ENCODE assay signal across 18 cellular contexts in genomic region chr14:63951025-63951424, GRCh38.
A peak's percentile ranks its signal among the peaks of the same experiment; 100 is the strongest.
DNase-seq lines count a peak whose midpoint lies in the region; ATAC-seq, FAIRE-seq and TF ChIP-seq lines count a peak whose summit lies in the region.
"Had no signal": no experiment of that assay in that cellular context is flagged by ENCODE, and none has a peak within 500 bp of the region (broad histone marks: within the 10 kb centered on the region; RNA-seq: fewer than 3 reads in every experiment).

No MANE protein-coding gene starts in this region.

- H3K4me2 ChIP-seq in GM23338: no peak overlapping the region
- H3K4me2 ChIP-seq: A549 had no signal

- ATAC-seq in GM23338 (peak; percentile 78), WTC11 (peak; percentile 81), mucosa of descending colon (peak; percentile 41)
- ATAC-seq: A549, HCT116, HepG2 had no signal

- H3K36me3 Mint-ChIP-seq in GM23338 (ENCODE audit: low read depth) (peaks cover 17% of the 10 kb centered on the region; the same call in 2 of the 3 replicates), WTC11 (peaks cover 18% of the 10 kb centered on the region), progenitor cell of endocrine pancreas (ENCODE audit: insufficient read depth) (peaks cover 6% of the 10 kb centered on the region)

- FAIRE-seq in HTR-8/SVneo (lab: Jason Lieb, UNC) (peak; percentile 57), small intestine (lab: Jason Lieb, UNC) (no peak)
- FAIRE-seq: A549, G401.6, GM12891, HepG2 had no signal

- POLR2A ChIA-PET in WTC11 (lab: Charles Lee): no interaction called here

- H3K27me3 Mint-ChIP-seq in GM23338 (ENCODE audit: insufficient read depth, low read depth, poor library complexity) (peaks cover 4% of the 10 kb centered on the region), WTC11 (ENCODE audit: low read depth) (no peaks in the 10 kb centered on the region; the same call in 1 of the 2 replicates), progenitor cell of endocrine pancreas (no peaks in the 10 kb centered on the region)
- H3K27me3 Mint-ChIP-seq: CD4-positive, alpha-beta memory T cell had no signal

- H4K20me1 ChIP-seq in GM23338 (replicated peaks; ENCODE audit: insufficient read depth): no peaks in the 10 kb centered on the region; the same call in 1 of the 2 replicates

- no peak for TF ChIP-seq CTCF in GM23338 (conservative IDR thresholded peaks at IDR 0.05; ENCODE audit: low read depth in 2 of 2)
- no peak for TF ChIP-seq CTCF in WTC11 (IDR thresholded peaks at IDR 0.05)
- no peak for TF ChIP-seq CTCF in mucosa of descending colon (IDR thresholded peaks at IDR 0.05)
- TF ChIP-seq CTCF in progenitor cell of endocrine pancreas (IDR thresholded peaks at IDR 0.05; ENCODE audit: unreplicated experiment): no peak

- H3F3A ChIP-seq in GM23338 (replicated peaks; ENCODE audit: low read depth): no peaks in the 10 kb centered on the region; the same call in 1 of the 2 replicates

- H3K4me3 Mint-ChIP-seq in GM23338 (0 out of 3 replicates have a peak overlapping the region, but pooled peaks have one; percentile 14), WTC11 (peak overlapping the region; percentile 29; the same call in 1 of the 2 replicates), progenitor cell of endocrine pancreas (ENCODE audit: low read depth) (no peak overlapping the region)
- H3K4me3 Mint-ChIP-seq: CD4-positive, alpha-beta memory T cell had no signal

- H3K4me1 Mint-ChIP-seq in GM23338: peaks cover 44% of the 10 kb centered on the region
- peaks cover 56% of the 10 kb centered on the region for H3K4me1 Mint-ChIP-seq in WTC11
- H3K4me1 Mint-ChIP-seq in progenitor cell of endocrine pancreas (ENCODE audit: low read depth): no peaks in the 10 kb centered on the region

- H3K9me2 ChIP-seq in GM23338 (ENCODE audit: insufficient read depth): no peaks in the 10 kb centered on the region

- 83 to 85% (median 83%) methylated on average over 4 of the region's 4 CpGs for WGBS in small intestine, 3 donors

- H3K27ac Mint-ChIP-seq in GM23338 (peak overlapping the region; percentile 85; the same call in 1 of the 2 replicates), WTC11 (peak overlapping the region; percentile 81), progenitor cell of endocrine pancreas (no peak overlapping the region)

- H3K4me3 ChIP-seq in GM23338: no peak overlapping the region
- H3K4me3 ChIP-seq in mucosa of descending colon: no peak overlapping the region
- H3K4me3 ChIP-seq in small intestine (ENCODE audit: low read depth in 1 of 2, low read length in 2 of 2): no peak overlapping the region
- H3K4me3 ChIP-seq: A549 had no signal

- H3K4me1 ChIP-seq in GM23338 (ENCODE audit: insufficient read depth) (peaks cover 37% of the 10 kb centered on the region), mucosa of descending colon (ENCODE audit: low read depth) (peaks cover 8% of the 10 kb centered on the region), small intestine (ENCODE audit: control insufficient read depth in 2 of 2, insufficient read depth in 1 of 2, low read depth in 1 of 2, low read length in 1 of 2) (peaks cover 0 to 2% of the 10 kb centered on the region in 2 donors)
- H3K4me1 ChIP-seq: A549, BE2C had no signal

- peaks cover 3% of the 10 kb centered on the region; the same call in 1 of the 2 replicates for H3K36me3 ChIP-seq in GM23338 (ENCODE audit: insufficient read depth)
- no peaks in the 10 kb centered on the region for H3K36me3 ChIP-seq in mucosa of descending colon (ENCODE audit: low read depth)
- no peaks in the 10 kb centered on the region for H3K36me3 ChIP-seq in small intestine (ENCODE audit: control insufficient read depth in 2 of 2, insufficient read depth in 2 of 2, low read length in 2 of 2)

- H3K27ac ChIP-seq in GM23338 (ENCODE audit: low read depth) (peak overlapping the region; percentile 36; the same call in 1 of the 2 replicates), small intestine (ENCODE audit: low read depth in 1 of 2, low read length in 1 of 2) (no peak overlapping the region)
- H3K27ac ChIP-seq: A549, C4-2B, HL-60 had no signal

- H3K79me2 ChIP-seq in GM23338 (replicated peaks; ENCODE audit: insufficient read depth): no peaks in the 10 kb centered on the region

- no peaks in the 10 kb centered on the region for H3K9me3 Mint-ChIP-seq in GM23338
- H3K9me3 Mint-ChIP-seq in WTC11: no peaks in the 10 kb centered on the region
- no peaks in the 10 kb centered on the region for H3K9me3 Mint-ChIP-seq in progenitor cell of endocrine pancreas (ENCODE audit: low read depth)
- H3K9me3 Mint-ChIP-seq: CD4-positive, alpha-beta memory T cell had no signal

- CTCF ChIA-PET in WTC11 (lab: Charles Lee): interaction anchor here (1.4 kb wide), 1 partner anchor 98 kb away, joined by 3 read pairs; the partner anchor contains the start of gene SYNE2

- intact Hi-C loops in mucosa of descending colon (cut with DNase I, micrococcal nuclease): no loop called here

- no peak overlapping the region for H2AFZ ChIP-seq in GM23338

- H3K9me3 ChIP-seq in mucosa of descending colon (no peaks in the 10 kb centered on the region), small intestine (ENCODE audit: control insufficient read depth, low read depth) (no peaks in the 10 kb centered on the region)
- H3K9me3 ChIP-seq: A549, BE2C had no signal

- H3K27me3 ChIP-seq in GM23338 (ENCODE audit: insufficient read depth) (no peaks in the 10 kb centered on the region), small intestine (ENCODE audit: control insufficient read depth in 2 of 2, insufficient read depth in 2 of 2, low read length in 2 of 2) (no peaks in the 10 kb centered on the region)
- H3K27me3 ChIP-seq: BE2C had no signal

- DNase-seq in GM23338 (ENCODE audit: low spot score): peak; percentile 63
- DNase-seq in HTR-8/SVneo (ENCODE audit: insufficient read length, low spot score): no peak
- DNase-seq in WTC11 (ENCODE audit: low spot score): no peak
- DNase-seq in mucosa of descending colon: no peak
- no peak for DNase-seq in progenitor cell of endocrine pancreas (ENCODE audit: low spot score, unreplicated experiment)
- no peak for DNase-seq in NCI-H2029 treated with DMSO at 0.1 percent for 48 hours (lab: John Stamatoyannopoulos, UW)
- no peak for DNase-seq in small intestine
- DNase-seq: BE2C; CD4-positive, alpha-beta memory T cell; DMS79; GOT3 had no signal

TF ChIP-seq in GM23338, 12 proteins besides CTCF, POLR2A, EP300 and RAD21:
- TF ChIP-seq JUNB (IDR thresholded peaks at IDR 0.05; ENCODE audit: unreplicated experiment) (no peak), ETS1 (IDR thresholded peaks at IDR 0.05) (no peak), NANOG (IDR thresholded peaks at IDR 0.05; ENCODE audit: borderline replicate concordance) (0 out of 2 replicates have a peak, but pooled peaks have one; percentile 34)
TF ChIP-seq in GM23338: peak in this region for 1.

TF ChIP-seq in WTC11, 78 proteins besides CTCF, POLR2A, EP300 and RAD21 (continues in another document):
- no peak for TF ChIP-seq E2F1 (CRISPR knock-in tag; IDR thresholded peaks at IDR 0.05)
- no peak for TF ChIP-seq PREB (CRISPR knock-in tag; IDR thresholded peaks at IDR 0.05; ENCODE audit: borderline replicate concordance)
- TF ChIP-seq ERG (CRISPR knock-in tag; IDR thresholded peaks at IDR 0.05): no peak
